Comparison of ENCODE assay signal across 8 cellular contexts in genomic region chr15:63288778-63289378, GRCh38. TPM values are rescaled to one million over a fixed set of nuclear protein-coding genes. Genes with fewer than 3 reads are reported as not detected.
DNase-seq lines count a peak whose midpoint lies in the region; ATAC-seq, FAIRE-seq and TF ChIP-seq lines count a peak whose summit lies in the region.

No MANE protein-coding gene starts in this region.

- no peaks in the 10 kb centered on the region for H4K20me1 ChIP-seq in mammary epithelial cell (ENCODE audit: insufficient read depth, low read length)

- H3K9me3 ChIP-seq in mammary epithelial cell (replicated peaks; ENCODE audit: insufficient read depth, low read length): no peaks in the 10 kb centered on the region

- H3K79me2 ChIP-seq in mammary epithelial cell (ENCODE audit: insufficient read depth, low read length): no peaks in the 10 kb centered on the region

- no peak overlapping the region for H3K4me3 ChIP-seq in mammary epithelial cell (replicated peaks in 1 of 3; ENCODE audit: insufficient read depth in 1 of 3, low read depth in 2 of 3, low read length in 3 of 3)

- H3K9ac ChIP-seq in mammary epithelial cell (ENCODE audit: insufficient read depth, low read length): no peak overlapping the region

- no peaks in the 10 kb centered on the region for H3K27me3 ChIP-seq in mammary epithelial cell (ENCODE audit: insufficient read depth, low read length)

- in situ Hi-C loops in mammary epithelial cell (cut with MboI; ENCODE audit: low sequenced_read_pairs in 2 of 2): loop anchor here (5.0 to 25.0 kb wide), 2 partner anchors 113 to 298 kb away; partner anchors contain the start of gene FBXL22 (in 1 of the 2)

- H3K27ac ChIP-seq in mammary epithelial cell (ENCODE audit: insufficient read depth, low read depth, low read length): no peak overlapping the region

- intact Hi-C loops in mammary epithelial cell (cut with micrococcal nuclease): loop anchor here (1.0 to 5.0 kb wide), 4 partner anchors 114 to 783 kb away; no protein-coding TSS in a partner anchor

- ATAC-seq in GM18870 (IDR thresholded peaks at IDR 0.05; ENCODE audit: unreplicated experiment) (no peak), GM21529 (IDR thresholded peaks at IDR 0.05; ENCODE audit: unreplicated experiment) (no peak)

- DNase-seq in CD1c-positive myeloid dendritic cell (ENCODE audit: extremely low spot score) (peak; percentile 69), HCEC 1CT (peak; percentile 62), NCI-H774 (lab: John Stamatoyannopoulos, UW) (peak; percentile 35), mammary epithelial cell (peak; percentile 36), left kidney (ENCODE audit: low read depth, low spot score) (peak; percentile 77), urothelium cell line (ENCODE audit: low spot score) (peak; percentile 61)

- TF ChIP-seq CTCF in mammary epithelial cell (conservative IDR thresholded peaks at IDR 0.05 in 1 of 2, IDR thresholded peaks at IDR 0.05 in 1 of 2; ENCODE audit: extremely low read depth in 1 of 2, insufficient read depth in 1 of 2, low read depth in 1 of 2, low read length in 2 of 2): peak; percentile 59 to 72

- H3K4me1 ChIP-seq in mammary epithelial cell (ENCODE audit: insufficient read depth, low read length): peaks cover 6% of the 10 kb centered on the region

- WGBS in mammary epithelial cell (ENCODE audit: low coverage, missing lambda C conversion rate): 2% methylated on average over 4 of the region's 4 CpGs

- CTCF ChIA-PET in mammary epithelial cell (lab: Charles Lee; ENCODE audit: low non-redundant PET): no interaction called here

- FAIRE-seq in urothelium cell line (lab: Jason Lieb, UNC): no peak

- peaks cover 4% of the 10 kb centered on the region for H3K36me3 ChIP-seq in mammary epithelial cell (ENCODE audit: insufficient read depth, low read length)

- H3K4me2 ChIP-seq in mammary epithelial cell (ENCODE audit: insufficient read depth, low read depth, low read length): no peak overlapping the region

- dilution Hi-C loops in mammary epithelial cell (cut with HindIII; ENCODE audit: low sequenced_read_pairs): no loop called here

- BruUV-seq in mammary epithelial cell (replicated peaks; lab: Mats Ljungman, UMichigan): no TSS peak

- H2AFZ ChIP-seq in mammary epithelial cell (ENCODE audit: low read depth, low read length): no peak overlapping the region

RNA-seq across cellular contexts. Expression of gene APH1B, which starts 11.5 kb away (rescaled TPM):
- 10 to 100 TPM; 15.8 to 18.4 TPM for total RNA-seq in mammary epithelial cell
- 4.9 TPM for polyA plus RNA-seq in mammary epithelial cell
- polyA minus RNA-seq in mammary epithelial cell: 41.8 TPM
